In the genomic region with DNA sequence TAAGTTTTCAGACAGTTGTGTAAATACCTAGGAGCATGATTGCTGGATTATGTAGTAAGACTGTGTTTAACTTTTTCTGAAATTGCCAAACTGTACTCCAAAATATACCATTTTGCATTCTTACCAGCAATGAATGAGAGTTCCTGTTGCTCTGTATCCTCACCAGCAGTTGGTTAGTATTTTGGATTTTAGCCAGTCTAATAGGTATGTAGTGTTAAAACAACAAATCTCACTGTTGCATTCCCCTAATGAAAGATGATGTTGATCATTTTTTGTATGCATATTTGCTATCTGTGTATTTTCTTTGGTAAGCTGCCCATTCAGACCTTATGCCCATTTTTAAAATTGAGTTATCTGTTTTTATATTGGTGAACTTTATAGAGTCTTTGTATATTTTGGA, we compare ENCODE assay signal across 29 cellular contexts.
"Had no signal": no experiment of that assay in that cellular context is flagged by ENCODE, and none has a peak within 500 bp of the region (broad histone marks: within the 10 kb centered on the region; RNA-seq: fewer than 3 reads in every experiment).

No MANE protein-coding gene starts in this region.

- H3K27me3 ChIP-seq: dorsolateral prefrontal cortex, foreskin keratinocyte, gastroesophageal sphincter, heart left ventricle, hepatocyte, left lung, neutrophil, right lobe of liver, suprapubic skin, transverse colon, upper lobe of right lung, uterus had no signal

- H3K4me3 ChIP-seq: dorsolateral prefrontal cortex, gastroesophageal sphincter, heart left ventricle, hepatocyte, left lung, mucosa of descending colon, right lobe of liver, suprapubic skin, transverse colon, upper lobe of right lung, uterus had no signal

- H3K4me2 ChIP-seq: hepatocyte had no signal

- DNase-seq: dorsolateral prefrontal cortex; effector CD4-positive, alpha-beta T cell; foreskin keratinocyte; heart left ventricle; left cardiac atrium; left lung; mesenchymal stem cell; mucosa of descending colon; naive B cell; right lobe of liver; small intestine; stimulated activated CD4-positive, alpha-beta T cell treated with anti-CD3 and anti-CD28 coated beads, Interleukin-15, amount 100 ng/mL, for 24 hours; stimulated activated CD4-positive, alpha-beta T cell treated with anti-CD3 and anti-CD28 coated beads, Interleukin-2, amount 100 ng/mL, for 48 hours; stimulated activated naive CD4-positive, alpha-beta T cell; stimulated activated naive CD8-positive, alpha-beta T cell treated with anti-CD3 and anti-CD28 coated beads, Interleukin-15, amount 100 ng/mL, for 72 hours; transverse colon; upper lobe of right lung; uterus had no signal

- H3K27me3 Mint-ChIP-seq: natural killer cell treated with Interleukin-12 subunit alpha and Interleukin-12 subunit beta and Interleukin-15 and Interleukin-18, amount 100 ng/mL, for 72 hours; progenitor cell of endocrine pancreas; stimulated activated naive CD8-positive, alpha-beta T cell treated with anti-CD3 and anti-CD28 coated beads, Interleukin-15, amount 100 ng/mL, for 72 hours had no signal

- H3K27ac ChIP-seq: dorsolateral prefrontal cortex, epithelial cell of prostate, foreskin keratinocyte, gastroesophageal sphincter, heart left ventricle, hepatocyte, left lung, neutrophil, parathyroid adenoma, right lobe of liver, suprapubic skin, transverse colon, upper lobe of right lung, uterus had no signal

- H3K36me3 ChIP-seq: gastroesophageal sphincter, heart left ventricle, left lung, neutrophil, right lobe of liver, suprapubic skin, transverse colon, upper lobe of right lung, uterus had no signal

- H3K4me1 Mint-ChIP-seq: mesothelial cell of epicardium; naive B cell; neural crest cell; stimulated activated naive CD8-positive, alpha-beta T cell treated with anti-CD3 and anti-CD28 coated beads, Interleukin-15, amount 100 ng/mL, for 72 hours had no signal

- H3K79me2 ChIP-seq: parathyroid adenoma had no signal

- H2AFZ ChIP-seq: hepatocyte, parathyroid adenoma had no signal

- H3K4me3 Mint-ChIP-seq: mesothelial cell of epicardium; naive B cell; natural killer cell treated with Interleukin-12 subunit alpha and Interleukin-12 subunit beta and Interleukin-15 and Interleukin-18, amount 100 ng/mL, for 72 hours; neural crest cell; stimulated activated naive CD8-positive, alpha-beta T cell treated with anti-CD3 and anti-CD28 coated beads, Interleukin-15, amount 100 ng/mL, for 72 hours had no signal

- H3K9me3 Mint-ChIP-seq: natural killer cell treated with Interleukin-12 subunit alpha and Interleukin-12 subunit beta and Interleukin-15 and Interleukin-18, amount 100 ng/mL, for 72 hours had no signal

- H3K4me1 ChIP-seq: gastroesophageal sphincter, parathyroid adenoma, right lobe of liver, suprapubic skin, transverse colon, uterus had no signal

- H3K9me3 ChIP-seq: gastroesophageal sphincter, left lung, mucosa of descending colon, neutrophil, right lobe of liver, suprapubic skin, transverse colon, upper lobe of right lung, uterus had no signal

- ATAC-seq: esophagus mucosa; foreskin keratinocyte; gastroesophageal sphincter; heart left ventricle; left cardiac atrium; left lung; mucosa of descending colon; natural killer cell treated with Interleukin-12 subunit alpha and Interleukin-12 subunit beta and Interleukin-15 and Interleukin-18, amount 100 ng/mL, for 72 hours; right lobe of liver; stimulated activated naive CD8-positive, alpha-beta T cell treated with anti-CD3 and anti-CD28 coated beads, Interleukin-15, amount 100 ng/mL, for 72 hours; upper lobe of right lung had no signal

- H3K9ac ChIP-seq: parathyroid adenoma had no signal

- H3K36me3 Mint-ChIP-seq: naive B cell; natural killer cell treated with Interleukin-12 subunit alpha and Interleukin-12 subunit beta and Interleukin-15 and Interleukin-18, amount 100 ng/mL, for 72 hours had no signal

- H3K27ac Mint-ChIP-seq: mesothelial cell of epicardium; naive B cell; natural killer cell treated with Interleukin-12 subunit alpha and Interleukin-12 subunit beta and Interleukin-15 and Interleukin-18, amount 100 ng/mL, for 72 hours; progenitor cell of endocrine pancreas; stimulated activated naive CD8-positive, alpha-beta T cell treated with anti-CD3 and anti-CD28 coated beads, Interleukin-15, amount 100 ng/mL, for 72 hours had no signal
